In genomic region chr6:2931055-2931454, GRCh38 we compare ENCODE assay signal across 18 cellular contexts.
"Had no signal": no experiment of that assay in that cellular context is flagged by ENCODE, and none has a peak within 500 bp of the region (broad histone marks: within the 10 kb centered on the region; RNA-seq: fewer than 3 reads in every experiment).

No MANE protein-coding gene starts in this region.

- H3K4me3 ChIP-seq: body of pancreas, left lung, mucosa of descending colon, tibial nerve had no signal

- DNase-seq: activated CD4-positive, alpha-beta T cell treated with anti-CD3 and anti-CD28 coated beads, Interleukin-2, amount 50 U/mL, for 4 hours; activated naive CD4-positive, alpha-beta T cell treated with Interleukin-2 at 50 U/mL for 16 hours; activated T-cell treated with anti-CD3 and anti-CD28 coated beads for 4 hours; body of pancreas; foreskin fibroblast; kidney; left lung; mucosa of descending colon; naive B cell; stimulated activated naive CD4-positive, alpha-beta T cell treated with Interleukin-2 at 50 U/mL for 16 hours; substantia nigra; T-helper 2 cell had no signal

- H3K9me3 ChIP-seq: body of pancreas, mucosa of descending colon, tibial nerve had no signal

- H3K27me3 ChIP-seq: body of pancreas, left lung, tibial nerve had no signal

- H3K36me3 Mint-ChIP-seq: naive B cell had no signal

- H3K27ac ChIP-seq: body of pancreas, epithelial cell of prostate, left lung, tibial nerve, VCaP had no signal

- H3K27ac Mint-ChIP-seq: endodermal cell, progenitor cell of endocrine pancreas had no signal

- H3K36me3 ChIP-seq: left lung, tibial nerve had no signal

- H3K4me3 Mint-ChIP-seq: endodermal cell, neural crest cell had no signal

- H3K27me3 Mint-ChIP-seq: naive B cell, progenitor cell of endocrine pancreas had no signal

- H3K9me3 Mint-ChIP-seq: neural crest cell had no signal
